ENCODE assay signal across 21 cellular contexts in the genomic region with DNA sequence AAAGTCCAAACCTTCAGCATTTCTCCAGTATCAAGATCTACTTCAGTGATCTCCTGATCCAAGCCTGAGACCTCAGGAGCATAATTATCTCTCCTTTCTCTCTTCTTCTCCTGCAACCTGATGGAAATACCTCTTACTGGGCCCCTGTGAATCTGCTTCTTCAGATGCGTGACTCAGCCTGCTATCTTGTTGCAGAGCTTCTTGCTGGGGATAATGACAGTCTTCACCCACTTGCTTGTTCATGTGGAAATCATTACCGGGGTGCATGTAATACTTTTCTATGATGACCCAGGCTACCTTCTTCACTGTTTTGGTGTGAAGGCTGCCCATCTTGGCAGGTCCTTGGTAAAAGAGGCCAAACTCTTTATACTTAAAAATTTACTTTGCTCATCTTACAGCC.
"Had no signal": no experiment of that assay in that cellular context is flagged by ENCODE, and none has a peak within 500 bp of the region (broad histone marks: within the 10 kb centered on the region; RNA-seq: fewer than 3 reads in every experiment).

No MANE protein-coding gene starts in this region.

- H3K36me3 ChIP-seq: breast epithelium, heart left ventricle, stomach had no signal

- H3K27me3 ChIP-seq: breast epithelium, dorsolateral prefrontal cortex, stomach had no signal

- H3K4me1 ChIP-seq: breast epithelium, heart left ventricle, stomach had no signal

- DNase-seq: activated B cell treated with CpG ODN at 0.5 μM for 24 hours; activated CD4-positive, alpha-beta T cell treated with anti-CD3 and anti-CD28 coated beads, Interleukin-2, amount 10 ng/mL, durations not matched to agents 7 days and 5 days; activated CD8-positive, alpha-beta memory T cell treated with anti-CD3 and anti-CD28 coated beads, Interleukin-2, amount 50 U/mL, for 48 hours; activated gamma-delta T cell; activated T-cell treated with anti-CD3 and anti-CD28 coated beads, Interleukin-2, amount 50 U/mL, for 72 hours; anterior cingulate cortex; dorsolateral prefrontal cortex; endodermal cell; erythroblast; heart left ventricle; left colon; midbrain; right cardiac atrium; small intestine; stomach; T-helper 17 cell had no signal

- H3K9me3 ChIP-seq: breast epithelium, heart left ventricle, stomach had no signal

- ATAC-seq: activated T-cell treated with anti-CD3 and anti-CD28 coated beads, Interleukin-2, amount 50 U/mL, for 72 hours; heart left ventricle; left colon; right cardiac atrium; T-helper 17 cell had no signal

- H3K27ac ChIP-seq: breast epithelium, dorsolateral prefrontal cortex, heart left ventricle, stomach had no signal

- FAIRE-seq: frontal cortex, islet of Langerhans, small intestine, TTC549 had no signal

- H3K4me3 ChIP-seq: breast epithelium, dorsolateral prefrontal cortex, heart left ventricle, lung, stomach had no signal
